Comparison of ENCODE assay signal across 8 cellular contexts in the genomic region with DNA sequence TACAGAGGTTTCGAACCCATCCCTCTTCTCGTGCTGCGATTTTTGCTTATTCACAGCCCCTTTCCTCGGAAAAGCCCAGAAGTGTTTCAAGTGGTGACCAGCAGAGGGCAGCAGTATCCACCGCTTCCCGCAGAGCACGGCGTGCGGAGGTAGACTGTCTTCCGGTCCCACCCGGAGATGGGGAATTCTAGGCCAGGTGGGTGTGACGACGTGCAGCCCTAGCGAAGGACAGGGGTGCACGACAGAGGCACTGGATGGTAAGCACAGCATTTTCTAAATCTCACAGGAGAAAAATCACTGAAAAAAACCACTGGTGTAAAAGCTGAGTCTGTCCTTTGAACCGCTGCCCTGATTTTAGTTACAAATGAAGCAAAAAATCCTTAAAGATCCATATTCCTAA. TPM values are rescaled to one million over a fixed set of nuclear protein-coding genes. Genes with fewer than 3 reads are reported as not detected.
DNase-seq lines count a peak whose midpoint lies in the region; ATAC-seq and TF ChIP-seq lines count a peak whose summit lies in the region.

No MANE protein-coding gene starts in this region.

- no peaks in the 10 kb centered on the region for H3K4me1 ChIP-seq in colonic mucosa
- H3K4me1 ChIP-seq in liver (ENCODE audit: control insufficient read depth in 4 of 4, insufficient read depth in 4 of 4, low read length in 3 of 4) = peaks cover 0 to 7% (median 1%) of the 10 kb centered on the region in 4 donors

- H3K9me3 Mint-ChIP-seq in activated CD4-positive, alpha-beta T cell treated with anti-CD3 and anti-CD28 coated beads for 36 hours (ENCODE audit: low read depth) = peaks cover 5% of the 10 kb centered on the region

- H3K27me3 ChIP-seq in colonic mucosa = peaks cover 3% of the 10 kb centered on the region
- peaks cover 0 to 10% (median 2%) of the 10 kb centered on the region in 4 donors for H3K27me3 ChIP-seq in liver (ENCODE audit: control insufficient read depth in 4 of 4, insufficient read depth in 4 of 4, low read length in 3 of 4)

- no peaks in the 10 kb centered on the region for H3K36me3 Mint-ChIP-seq in activated CD4-positive, alpha-beta T cell treated with anti-CD3 and anti-CD28 coated beads for 36 hours (ENCODE audit: low read depth)

- peaks cover 6% of the 10 kb centered on the region for H3K4me1 Mint-ChIP-seq in activated CD4-positive, alpha-beta T cell treated with anti-CD3 and anti-CD28 coated beads for 36 hours

- WGBS in liver = 5% methylated on average over 16 of the region's 16 CpGs

- peak; percentile 96 to 98 for TF ChIP-seq RAD21 in liver (IDR thresholded peaks at IDR 0.05)

- H3K36me3 ChIP-seq in colonic mucosa = no peaks in the 10 kb centered on the region
- H3K36me3 ChIP-seq in liver (ENCODE audit: control insufficient read depth in 4 of 4, insufficient read depth in 3 of 4, low read depth in 1 of 4, low read length in 3 of 4) = no peaks in the 10 kb centered on the region

- ATAC-seq in GM18870 (IDR thresholded peaks at IDR 0.05; ENCODE audit: unreplicated experiment) = peak; percentile 89
- peak; percentile 81 for ATAC-seq in HG03135 (IDR thresholded peaks at IDR 0.05; ENCODE audit: unreplicated experiment)
- ATAC-seq in activated CD4-positive, alpha-beta T cell treated with anti-CD3 and anti-CD28 coated beads for 36 hours = peak; percentile 97

- H3K27me3 Mint-ChIP-seq in activated CD4-positive, alpha-beta T cell treated with anti-CD3 and anti-CD28 coated beads for 36 hours = peaks cover 18% of the 10 kb centered on the region

- intact Hi-C loops in activated CD4-positive, alpha-beta T cell treated with anti-CD3 and anti-CD28 coated beads for 36 hours (cut with DNase I, micrococcal nuclease) = loop anchor here (1.0 to 5.0 kb wide), 4 partner anchors 369 to 454 kb away; no protein-coding TSS in a partner anchor
- intact Hi-C loops in colonic mucosa (cut with DNase I) = loop anchor here (2.0 to 5.0 kb wide), 3 partner anchors 137 to 452 kb away; no protein-coding TSS in a partner anchor

- no peak overlapping the region for H3K27ac ChIP-seq in colonic mucosa
- no peak overlapping the region for H3K27ac ChIP-seq in liver (ENCODE audit: low read depth in 1 of 2, low read length in 2 of 2)

- POLR2A ChIA-PET in AG04449 (lab: Yijun Ruan, JAX) = no interaction called here
- POLR2A ChIA-PET in activated CD4-positive, alpha-beta T cell treated with anti-CD3 and anti-CD28 coated beads for 36 hours (lab: Charles Lee) = no interaction called here

- H3K4me3 ChIP-seq in AG04449 (ENCODE audit: low read depth, low read length) = peak overlapping the region; percentile 34
- H3K4me3 ChIP-seq in colonic mucosa = no peak overlapping the region
- peak overlapping the region in 1 of 3 donors; percentile 8 for H3K4me3 ChIP-seq in liver (ENCODE audit: low read depth in 1 of 3, low read length in 3 of 3)

- H3K4me3 Mint-ChIP-seq in activated CD4-positive, alpha-beta T cell treated with anti-CD3 and anti-CD28 coated beads for 36 hours = peak overlapping the region; percentile 60

- CTCF ChIA-PET in AG04449 (lab: Yijun Ruan, JAX) = interaction anchor here (0.6 to 15.0 kb wide), 67 partner anchors 8 to 471 kb away, joined by 3 to 323 read pairs (median 4); a partner anchor contains a TSS
- CTCF ChIA-PET in activated CD4-positive, alpha-beta T cell treated with anti-CD3 and anti-CD28 coated beads for 36 hours (lab: Charles Lee) = interaction anchor here (0.6 to 3.9 kb wide), 12 partner anchors 9 to 454 kb away, joined by 3 to 28 read pairs (median 3); no protein-coding TSS in a partner anchor

- H3K9me3 ChIP-seq in colonic mucosa (no peaks in the 10 kb centered on the region), liver (ENCODE audit: control insufficient read depth in 4 of 4, low read length in 3 of 4) (peaks cover 0 to 3% (median 2%) of the 10 kb centered on the region in 4 donors)

- peak overlapping the region; percentile 84 for H3K27ac Mint-ChIP-seq in activated CD4-positive, alpha-beta T cell treated with anti-CD3 and anti-CD28 coated beads for 36 hours

- TF ChIP-seq CTCF in AG04449 (IDR thresholded peaks at IDR 0.05; ENCODE audit: insufficient read depth, low read length, missing control alignments) (peak; percentile 85), colonic mucosa (IDR thresholded peaks at IDR 0.05) (peak; percentile 82), liver (IDR thresholded peaks at IDR 0.05; ENCODE audit: low read depth, low read length, missing input control) (peak; percentile 82)

- H3K9ac ChIP-seq in colonic mucosa (ENCODE audit: low read depth in 2 of 2, low read length in 2 of 2) (no peak overlapping the region), liver (ENCODE audit: low read depth in 1 of 2, low read length in 2 of 2) (no peak overlapping the region)

- DNase-seq in AG04449 (ENCODE audit: low read depth, low spot score) (no peak), NCI-H2196 treated with DMSO at 0.1 percent for 48 hours (lab: John Stamatoyannopoulos, UW; ENCODE audit: unreplicated experiment) (peak; percentile 18), colonic mucosa (peak; percentile 75)
- DNase-seq in activated CD4-positive, alpha-beta T cell treated with anti-CD3 and anti-CD28 coated beads for 36 hours = peak; percentile 88
- peak; percentile 74 to 81 for DNase-seq in stimulated activated CD4-positive, alpha-beta T cell treated with anti-CD3 and anti-CD28 coated beads, Interleukin-4, amount 100 ng/mL, for 4 hours

TF ChIP-seq in liver, 16 proteins besides CTCF, POLR2A, EP300 and RAD21:
- TF ChIP-seq GABPA (IDR thresholded peaks at IDR 0.05 in 1 of 2, conservative IDR thresholded peaks at IDR 0.05 in 1 of 2) (peak in 1 of 2 donors; percentile 52), FOXA1 (IDR thresholded peaks at IDR 0.05) (no peak)
- TF ChIP-seq, protein P1, sequence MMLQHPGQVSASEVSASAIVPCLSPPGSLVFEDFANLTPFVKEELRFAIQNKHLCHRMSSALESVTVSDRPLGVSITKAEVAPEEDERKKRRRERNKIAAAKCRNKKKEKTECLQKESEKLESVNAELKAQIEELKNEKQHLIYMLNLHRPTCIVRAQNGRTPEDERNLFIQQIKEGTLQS (IDR thresholded peaks at IDR 0.05) = no peak

RNA-seq across cellular contexts. Expression of a gene that starts 7.4 kb away (rescaled TPM):
- 100 to 1,000 TPM; 109 to 117 TPM for total RNA-seq in activated CD4-positive, alpha-beta T cell treated with anti-CD3 and anti-CD28 coated beads for 36 hours
- total RNA-seq in colonic mucosa (10 to 100 TPM; 50.3 to 75.8 TPM), liver (10 to 100 TPM; 54.6 to 72.7 TPM)
- 10 to 100 TPM; 49.3 to 55.2 TPM for polyA plus RNA-seq in liver
